Comparison of ENCODE assay signal across 9 cellular contexts in genomic region chr6:135088232-135088760, GRCh38. TPM values are rescaled to one million over a fixed set of nuclear protein-coding genes. Genes with fewer than 3 reads are reported as not detected.
DNase-seq lines count a peak whose midpoint lies in the region; ATAC-seq and TF ChIP-seq lines count a peak whose summit lies in the region.
"Had no signal": no experiment of that assay in that cellular context is flagged by ENCODE, and none has a peak within 500 bp of the region (broad histone marks: within the 10 kb centered on the region; RNA-seq: fewer than 3 reads in every experiment).

No MANE protein-coding gene starts in this region.

- TF ChIP-seq RAD21 in liver (IDR thresholded peaks at IDR 0.05), result no peak

- H3K36me3 ChIP-seq in liver (ENCODE audit: control insufficient read depth in 4 of 4, insufficient read depth in 3 of 4, low read depth in 1 of 4, low read length in 3 of 4), result no peaks in the 10 kb centered on the region

- WGBS in liver, result 83% methylated on average over 2 of the region's 2 CpGs

- H3K9ac ChIP-seq in liver (ENCODE audit: low read depth in 1 of 2, low read length in 2 of 2), result no peak overlapping the region

- DNase-seq in NAMALWA (ENCODE audit: low spot score) (peak; percentile 37), medulla oblongata (ENCODE audit: extremely low spot score) (no peak), left ventricle myocardium superior (no peak), sciatic nerve (ENCODE audit: low spot score) (no peak)
- DNase-seq: NCI-H2227 treated with DMSO at 0.1 percent for 48 hours had no signal

- ATAC-seq in GM18861 (IDR thresholded peaks at IDR 0.05; ENCODE audit: unreplicated experiment), result peak; percentile 21
- peak; percentile 4 for ATAC-seq in HG02571 (IDR thresholded peaks at IDR 0.05; ENCODE audit: unreplicated experiment)
- ATAC-seq in HG02840 (IDR thresholded peaks at IDR 0.05; ENCODE audit: low FRiP score, unreplicated experiment), result no peak
- ATAC-seq in left ventricle myocardium superior, result no peak
- no peak for ATAC-seq in sciatic nerve

- no peak overlapping the region for H3K4me3 ChIP-seq in liver (ENCODE audit: low read depth in 1 of 3, low read length in 3 of 3)

- H3K4me1 ChIP-seq in liver (ENCODE audit: control insufficient read depth in 4 of 4, insufficient read depth in 4 of 4, low read length in 3 of 4), result peaks cover 0 to 12% (median 5%) of the 10 kb centered on the region in 4 donors

- no peak for TF ChIP-seq CTCF in liver (IDR thresholded peaks at IDR 0.05; ENCODE audit: low read depth, low read length, missing input control)

- H3K9me3 ChIP-seq in liver (ENCODE audit: control insufficient read depth in 4 of 4, low read length in 3 of 4), result no peaks in the 10 kb centered on the region

- peak overlapping the region; percentile 73 to 77 for H3K27ac ChIP-seq in liver (ENCODE audit: low read depth in 1 of 2, low read length in 2 of 2)

- intact Hi-C loops in left ventricle myocardium superior (cut with micrococcal nuclease), result no loop called here
- intact Hi-C loops in sciatic nerve (cut with DNase I), result no loop called here

- no peaks in the 10 kb centered on the region for H3K27me3 ChIP-seq in liver (ENCODE audit: control insufficient read depth in 4 of 4, insufficient read depth in 4 of 4, low read length in 3 of 4)

TF ChIP-seq in liver, 16 proteins besides CTCF, POLR2A, EP300 and RAD21:
- TF ChIP-seq ATF3 (IDR thresholded peaks at IDR 0.05), result no peak
- TF ChIP-seq GABPA (IDR thresholded peaks at IDR 0.05 in 1 of 2, conservative IDR thresholded peaks at IDR 0.05 in 1 of 2), result no peak

RNA-seq across cellular contexts. Expression of gene HBS1L, which starts 33.7 kb away (rescaled TPM):
- total RNA-seq in liver (10 to 100 TPM; 71.3 to 89.0 TPM), left ventricle myocardium superior (89.8 TPM), sciatic nerve (83.0 TPM)
- polyA plus RNA-seq in liver, result 10 to 100 TPM; 32.7 to 33.1 TPM

Comparison
In these comparisons a context has a peak if more than half of its experiments do, and no peak if none do; other contexts are left out.
1. ATAC-seq: peak in GM18861 (single experiment) and HG02571 (single experiment); none in HG02840 (single experiment), left ventricle myocardium superior (single experiment) and sciatic nerve (single experiment).